10 cellular contexts compared by ENCODE assay signal in genomic region chr18:906416-907170, GRCh38. TPM values are rescaled to one million over a fixed set of nuclear protein-coding genes. Genes with fewer than 3 reads are reported as not detected.
DNase-seq lines count a peak whose midpoint lies in the region; ATAC-seq and TF ChIP-seq lines count a peak whose summit lies in the region.
"Had no signal": no experiment of that assay in that cellular context is flagged by ENCODE, and none has a peak within 500 bp of the region (broad histone marks: within the 10 kb centered on the region; RNA-seq: fewer than 3 reads in every experiment).

No MANE protein-coding gene starts in this region.

- H3K4me3 Mint-ChIP-seq in activated CD8-positive, alpha-beta T cell treated with anti-CD3 and anti-CD28 coated beads for 36 hours: peak overlapping the region; percentile 31
- H3K4me3 Mint-ChIP-seq: activated T-cell treated with anti-CD3 and anti-CD28 coated beads, Interleukin-2, amount 50 U/mL, for 4 hours had no signal

- H3K27me3 Mint-ChIP-seq in activated CD8-positive, alpha-beta T cell treated with anti-CD3 and anti-CD28 coated beads for 36 hours: peaks cover 75% of the 10 kb centered on the region

- H3K27ac ChIP-seq in A673 (ENCODE audit: low read depth, low read length, poor library complexity, severe bottlenecking): no peak overlapping the region
- H3K27ac ChIP-seq in HUES6 (ENCODE audit: low read depth, low read length): no peak overlapping the region
- H3K27ac ChIP-seq in lower lobe of right lung: no peak overlapping the region

- peaks cover 2% of the 10 kb centered on the region for H3K36me3 Mint-ChIP-seq in activated CD8-positive, alpha-beta T cell treated with anti-CD3 and anti-CD28 coated beads for 36 hours (ENCODE audit: low read depth)

- peaks cover 14% of the 10 kb centered on the region for H3K4me1 ChIP-seq in A673 (ENCODE audit: insufficient read depth, low read length, poor library complexity, severe bottlenecking)
- peaks cover 22% of the 10 kb centered on the region for H3K4me1 ChIP-seq in HUES6 (ENCODE audit: control insufficient read depth, insufficient read depth, low read length)
- peaks cover 40% of the 10 kb centered on the region for H3K4me1 ChIP-seq in lower lobe of right lung

- TF ChIP-seq CTCF in A673 (conservative IDR thresholded peaks at IDR 0.05; ENCODE audit: low read depth, low read length) (no peak), lower lobe of right lung (IDR thresholded peaks at IDR 0.05) (no peak)
- TF ChIP-seq CTCF in activated CD8-positive, alpha-beta T cell treated with anti-CD3 and anti-CD28 coated beads for 36 hours (IDR thresholded peaks at IDR 0.05): no peak

- no peak for ATAC-seq in activated CD8-positive, alpha-beta T cell treated with anti-CD3 and anti-CD28 coated beads for 36 hours
- ATAC-seq in lower lobe of right lung: no peak

- no peak overlapping the region for H3K9ac ChIP-seq in HUES6 (ENCODE audit: low read length)

- peaks cover 15% of the 10 kb centered on the region for H3K4me1 Mint-ChIP-seq in activated CD8-positive, alpha-beta T cell treated with anti-CD3 and anti-CD28 coated beads for 36 hours (ENCODE audit: low read depth)

- peaks cover 100% of the 10 kb centered on the region for H3K27me3 ChIP-seq in A673 (replicated peaks; ENCODE audit: insufficient read depth, low read depth, low read length, poor library complexity)
- H3K27me3 ChIP-seq in HUES6 (ENCODE audit: control insufficient read depth, insufficient read depth, low read length): peaks cover 100% of the 10 kb centered on the region
- H3K27me3 ChIP-seq in lower lobe of right lung (ENCODE audit: low read depth): peaks cover 94% of the 10 kb centered on the region

- CTCF ChIA-PET in A673 (lab: Charles Lee): no interaction called here
- CTCF ChIA-PET in activated CD8-positive, alpha-beta T cell treated with anti-CD3 and anti-CD28 coated beads for 36 hours (lab: Charles Lee): interaction anchor here (1.8 kb wide), 1 partner anchor 55 kb away, joined by 6 read pairs; no protein-coding TSS in a partner anchor

- peak; percentile 72 for DNase-seq in A673 (ENCODE audit: low spot score)
- DNase-seq in activated CD8-positive, alpha-beta T cell treated with anti-CD3 and anti-CD28 coated beads for 36 hours: no peak
- DNase-seq in lower lobe of right lung: no peak
- no peak for DNase-seq in GM19240 (ENCODE audit: insufficient read length, low spot score)
- no peak for DNase-seq in stimulated activated CD4-positive, alpha-beta T cell treated with anti-CD3 and anti-CD28 coated beads, Interleukin-2, amount 100 ng/mL, for 24 hours
- DNase-seq in CD1c-positive myeloid dendritic cell (ENCODE audit: extremely low spot score): no peak
- DNase-seq in NCI-H1694 (lab: John Stamatoyannopoulos, UW): no peak
- DNase-seq: activated T-cell treated with anti-CD3 and anti-CD28 coated beads, Interleukin-2, amount 50 U/mL, for 4 hours had no signal

- no peak overlapping the region for H3K27ac Mint-ChIP-seq in activated CD8-positive, alpha-beta T cell treated with anti-CD3 and anti-CD28 coated beads for 36 hours
- H3K27ac Mint-ChIP-seq: IgD-negative memory B cell had no signal

- no TSS peak for BruUV-seq in A673 (replicated peaks; lab: Mats Ljungman, UMichigan)

- POLR2A ChIA-PET in A673 (lab: Charles Lee; ENCODE audit: low non-redundant PET): no interaction called here
- POLR2A ChIA-PET in activated CD8-positive, alpha-beta T cell treated with anti-CD3 and anti-CD28 coated beads for 36 hours (lab: Charles Lee): no interaction called here

- H3K36me3 ChIP-seq in A673 (ENCODE audit: insufficient read depth, low read length, poor library complexity, severe bottlenecking): no peaks in the 10 kb centered on the region
- H3K36me3 ChIP-seq in HUES6 (ENCODE audit: control insufficient read depth, insufficient read depth, low read length): no peaks in the 10 kb centered on the region
- no peaks in the 10 kb centered on the region for H3K36me3 ChIP-seq in lower lobe of right lung

- H3K9me3 Mint-ChIP-seq in activated CD8-positive, alpha-beta T cell treated with anti-CD3 and anti-CD28 coated beads for 36 hours: peaks cover 2% of the 10 kb centered on the region
- H3K9me3 Mint-ChIP-seq: activated T-cell treated with anti-CD3 and anti-CD28 coated beads, Interleukin-2, amount 50 U/mL, for 4 hours had no signal

- no peak overlapping the region for H3K4me3 ChIP-seq in A673 (ENCODE audit: low read depth, low read length, poor library complexity, severe bottlenecking)
- H3K4me3 ChIP-seq in HUES6 (ENCODE audit: low read depth, low read length): peak overlapping the region; percentile 71
- H3K4me3 ChIP-seq in lower lobe of right lung: peak overlapping the region; percentile 53

- intact Hi-C loops in A673 (cut with micrococcal nuclease; ENCODE audit: unreplicated experiment): no loop called here
- intact Hi-C loops in activated CD8-positive, alpha-beta T cell treated with anti-CD3 and anti-CD28 coated beads for 36 hours (cut with micrococcal nuclease): no loop called here
- intact Hi-C loops in lower lobe of right lung (cut with DNase I): no loop called here

- H3K9me3 ChIP-seq in A673 (ENCODE audit: low read depth, low read length, poor library complexity, severe bottlenecking): no peaks in the 10 kb centered on the region
- H3K9me3 ChIP-seq in HUES6 (ENCODE audit: control insufficient read depth, insufficient read depth, low read depth, low read length): no peaks in the 10 kb centered on the region
- no peaks in the 10 kb centered on the region for H3K9me3 ChIP-seq in lower lobe of right lung

RNA-seq across cellular contexts. Expression of gene ADCYAP1, which starts 1.9 kb away (rescaled TPM):
- total RNA-seq in A673 (2021) (not detected in 2 replicates), lower lobe of right lung (0.32 TPM)
- not detected for total RNA-seq in activated CD8-positive, alpha-beta T cell treated with anti-CD3 and anti-CD28 coated beads for 36 hours
- total RNA-seq: activated T-cell treated with anti-CD3 and anti-CD28 coated beads, Interleukin-2, amount 50 U/mL, for 4 hours had no signal
